16 cellular contexts compared by ENCODE assay signal in genomic region chr1:117651616-117652015, GRCh38.
"Had no signal": no experiment of that assay in that cellular context is flagged by ENCODE, and none has a peak within 500 bp of the region (broad histone marks: within the 10 kb centered on the region; RNA-seq: fewer than 3 reads in every experiment).

No MANE protein-coding gene starts in this region.

- ATAC-seq: left ventricle myocardium superior had no signal

- H3K36me3 Mint-ChIP-seq: activated naive CD8-positive, alpha-beta T cell treated with anti-CD3 and anti-CD28 coated beads, Interleukin-2, amount 10 ng/mL, durations not matched to agents 7 days and 5 days had no signal

- H3K4me1 ChIP-seq: parathyroid adenoma had no signal

- H3K27ac ChIP-seq: cardiac muscle cell, esophagus squamous epithelium, parathyroid adenoma, tibial artery, VCaP had no signal

- H3K79me2 ChIP-seq: parathyroid adenoma had no signal

- H3K36me3 ChIP-seq: cardiac muscle cell, esophagus squamous epithelium, spleen, tibial artery had no signal

- H3K4me3 ChIP-seq: cardiac muscle cell, esophagus squamous epithelium, spleen, tibial artery had no signal

- H3K4me3 Mint-ChIP-seq: activated naive CD8-positive, alpha-beta T cell treated with anti-CD3 and anti-CD28 coated beads, Interleukin-2, amount 10 ng/mL, durations not matched to agents 7 days and 5 days had no signal

- DNase-seq: activated CD4-positive, alpha-beta T cell treated with anti-CD3 and anti-CD28 coated beads for 1 hour; activated CD8-positive, alpha-beta memory T cell treated with anti-CD3 and anti-CD28 coated beads for 24 hours; activated naive CD4-positive, alpha-beta T cell treated with Interleukin-2 at 50 U/mL for 16 hours; activated naive CD8-positive, alpha-beta T cell treated with anti-CD3 and anti-CD28 coated beads, Interleukin-2, amount 10 ng/mL, durations not matched to agents 7 days and 5 days; amygdala; dermis blood vessel endothelial cell; effector memory CD4-positive, alpha-beta T cell; esophagus squamous epithelium; left ventricle myocardium superior; spleen; stimulated activated CD4-positive, alpha-beta T cell treated with anti-CD3 and anti-CD28 coated beads, Interleukin-4, amount 100 ng/mL, for 4 hours; stimulated activated naive CD4-positive, alpha-beta T cell; tibial artery had no signal

- H3K27ac Mint-ChIP-seq: activated naive CD8-positive, alpha-beta T cell treated with anti-CD3 and anti-CD28 coated beads, Interleukin-2, amount 10 ng/mL, durations not matched to agents 7 days and 5 days had no signal

- H3K9me3 Mint-ChIP-seq: activated naive CD8-positive, alpha-beta T cell treated with anti-CD3 and anti-CD28 coated beads, Interleukin-2, amount 10 ng/mL, durations not matched to agents 7 days and 5 days had no signal

- H3K9me3 ChIP-seq: esophagus squamous epithelium, spleen, tibial artery had no signal

- H3K27me3 ChIP-seq: cardiac muscle cell, esophagus squamous epithelium, spleen, tibial artery had no signal

- H2AFZ ChIP-seq: parathyroid adenoma had no signal
